Comparison of ENCODE assay signal across 1 cellular context in the genomic region with DNA sequence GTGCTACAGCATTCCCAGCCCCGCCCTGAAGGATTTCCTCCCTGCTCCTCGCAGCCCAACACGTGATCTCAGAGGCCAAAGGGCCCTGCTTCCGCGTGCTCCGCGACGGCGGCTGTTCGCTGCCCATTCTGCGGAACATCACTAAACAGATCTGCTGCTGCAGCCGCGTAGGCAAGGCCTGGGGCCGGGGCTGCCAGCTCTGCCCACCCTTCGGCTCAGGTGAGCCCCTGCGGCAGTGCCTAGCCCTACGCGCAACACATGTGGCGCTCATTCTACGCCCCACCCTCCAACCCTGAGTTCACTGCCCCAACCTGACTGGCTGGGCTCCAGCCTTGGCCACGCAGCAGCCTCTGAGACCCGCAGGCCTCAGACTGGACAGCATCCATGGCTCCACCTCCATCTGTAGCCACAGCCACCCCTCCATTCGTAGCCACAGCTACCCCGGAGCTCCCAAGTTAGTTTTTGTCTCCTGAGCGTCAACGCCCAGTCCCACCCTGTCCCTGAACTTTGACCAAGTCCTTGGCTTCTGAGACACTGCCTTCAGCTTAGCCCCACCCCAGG.
TF ChIP-seq lines count a peak whose summit lies in the region.

No MANE protein-coding gene starts in this region.

TF ChIP-seq in HepG2, 621 proteins besides CTCF, POLR2A, EP300 and RAD21 (continued from another document and continues in another):
- TF ChIP-seq, protein P1, sequence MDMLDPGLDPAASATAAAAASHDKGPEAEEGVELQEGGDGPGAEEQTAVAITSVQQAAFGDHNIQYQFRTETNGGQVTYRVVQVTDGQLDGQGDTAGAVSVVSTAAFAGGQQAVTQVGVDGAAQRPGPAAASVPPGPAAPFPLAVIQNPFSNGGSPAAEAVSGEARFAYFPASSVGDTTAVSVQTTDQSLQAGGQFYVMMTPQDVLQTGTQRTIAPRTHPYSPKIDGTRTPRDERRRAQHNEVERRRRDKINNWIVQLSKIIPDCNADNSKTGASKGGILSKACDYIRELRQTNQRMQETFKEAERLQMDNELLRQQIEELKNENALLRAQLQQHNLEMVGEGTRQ (IDR thresholded peaks at IDR 0.05; ENCODE audit: low read depth, low read length), result peak; percentile 28; the same call in 1 of the 2 replicates
- TF ChIP-seq, protein P1 (CRISPR knock-in tag; IDR thresholded peaks at IDR 0.05; ENCODE audit: borderline replicate concordance), result peak; percentile 59; the same call in 1 of the 2 replicates
- TF ChIP-seq ZNF503 (CRISPR knock-in tag; IDR thresholded peaks at IDR 0.05), result no peak
- peak; percentile 57; the same call in 1 of the 2 replicates for TF ChIP-seq ZNF558 (CRISPR knock-in tag; IDR thresholded peaks at IDR 0.05; ENCODE audit: borderline replicate concordance)
- TF ChIP-seq ZBTB43 (CRISPR knock-in tag; conservative IDR thresholded peaks at IDR 0.05), result peak; percentile 61; the same call in 1 of the 2 replicates
- no peak for TF ChIP-seq ZSCAN31 (CRISPR knock-in tag; IDR thresholded peaks at IDR 0.05; ENCODE audit: low read depth)
- TF ChIP-seq SSRP1 (CRISPR knock-in tag; IDR thresholded peaks at IDR 0.05), result no peak
- peak; percentile 60; the same call in 1 of the 2 replicates for TF ChIP-seq RNF2 (conservative IDR thresholded peaks at IDR 0.05; ENCODE audit: low read depth)
- peak; percentile 30; the same call in 1 of the 2 replicates for TF ChIP-seq PHF20 (CRISPR knock-in tag; IDR thresholded peaks at IDR 0.05)
- TF ChIP-seq ZNF616 (CRISPR knock-in tag; IDR thresholded peaks at IDR 0.05; ENCODE audit: low read depth), result peak; percentile 37; the same call in 1 of the 2 replicates
- TF ChIP-seq ERF (CRISPR knock-in tag; IDR thresholded peaks at IDR 0.05), result peak; percentile 61; the same call in 1 of the 2 replicates
- 0 out of 2 replicates have a peak, but pooled peaks have one; percentile 17 for TF ChIP-seq GATAD1 (CRISPR knock-in tag; IDR thresholded peaks at IDR 0.05)
- no peak for TF ChIP-seq HOXA5 (CRISPR knock-in tag; IDR thresholded peaks at IDR 0.05)
- TF ChIP-seq ATF7-NPFF (CRISPR knock-in tag; IDR thresholded peaks at IDR 0.05; ENCODE audit: low read depth), result peak; percentile 57; the same call in 1 of the 2 replicates
- TF ChIP-seq SMC3 (IDR thresholded peaks at IDR 0.05; ENCODE audit: low read length), result no peak
- 0 out of 2 replicates have a peak, but pooled peaks have one; percentile 25 for TF ChIP-seq ZGPAT (CRISPR knock-in tag; IDR thresholded peaks at IDR 0.05)
- TF ChIP-seq ZNF788 (CRISPR knock-in tag; IDR thresholded peaks at IDR 0.05; ENCODE audit: borderline replicate concordance), result peak; percentile 63; the same call in 1 of the 2 replicates
- TF ChIP-seq ZNF263 (CRISPR knock-in tag; IDR thresholded peaks at IDR 0.05), result peak; percentile 42; the same call in 1 of the 2 replicates
- 0 out of 2 replicates have a peak, but pooled peaks have one; percentile 21 for TF ChIP-seq ZNF772 (CRISPR knock-in tag; IDR thresholded peaks at IDR 0.05)
- peak; percentile 51; the same call in 1 of the 2 replicates for TF ChIP-seq CHCHD3 (CRISPR knock-in tag; IDR thresholded peaks at IDR 0.05)
- peak; percentile 39; the same call in 1 of the 2 replicates for TF ChIP-seq ZC3H13 (CRISPR knock-in tag; IDR thresholded peaks at IDR 0.05)
- no peak for TF ChIP-seq HNRNPK (IDR thresholded peaks at IDR 0.05; ENCODE audit: low read depth, low read length, poor library complexity, severe bottlenecking)
- no peak for TF ChIP-seq SMAD9 (CRISPR knock-in tag; IDR thresholded peaks at IDR 0.05)
- TF ChIP-seq, protein P2, sequence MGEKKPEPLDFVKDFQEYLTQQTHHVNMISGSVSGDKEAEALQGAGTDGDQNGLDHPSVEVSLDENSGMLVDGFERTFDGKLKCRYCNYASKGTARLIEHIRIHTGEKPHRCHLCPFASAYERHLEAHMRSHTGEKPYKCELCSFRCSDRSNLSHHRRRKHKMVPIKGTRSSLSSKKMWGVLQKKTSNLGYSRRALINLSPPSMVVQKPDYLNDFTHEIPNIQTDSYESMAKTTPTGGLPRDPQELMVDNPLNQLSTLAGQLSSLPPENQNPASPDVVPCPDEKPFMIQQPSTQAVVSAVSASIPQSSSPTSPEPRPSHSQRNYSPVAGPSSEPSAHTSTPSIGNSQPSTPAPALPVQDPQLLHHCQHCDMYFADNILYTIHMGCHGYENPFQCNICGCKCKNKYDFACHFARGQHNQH (CRISPR knock-in tag; IDR thresholded peaks at IDR 0.05), result 0 out of 2 replicates have a peak, but pooled peaks have one; percentile 41
- TF ChIP-seq EED (CRISPR knock-in tag; IDR thresholded peaks at IDR 0.05), result 0 out of 2 replicates have a peak, but pooled peaks have one; percentile 72
- peak; percentile 64 for TF ChIP-seq ZNF574 (CRISPR knock-in tag; IDR thresholded peaks at IDR 0.05)
- TF ChIP-seq ZEB1 (IDR thresholded peaks at IDR 0.05; ENCODE audit: insufficient replicate concordance, low read depth), result no peak
- TF ChIP-seq ZNF572 (CRISPR knock-in tag; IDR thresholded peaks at IDR 0.05), result no peak
- TF ChIP-seq ZNF552 (CRISPR knock-in tag; IDR thresholded peaks at IDR 0.05; ENCODE audit: borderline replicate concordance), result no peak
- no peak for TF ChIP-seq PHF21A (CRISPR knock-in tag; IDR thresholded peaks at IDR 0.05)
- TF ChIP-seq ZZZ3 (CRISPR knock-in tag; IDR thresholded peaks at IDR 0.05; ENCODE audit: borderline replicate concordance), result no peak
- TF ChIP-seq ZNF343 (CRISPR knock-in tag; IDR thresholded peaks at IDR 0.05), result no peak
- TF ChIP-seq SP1 (IDR thresholded peaks at IDR 0.05), result no peak
- TF ChIP-seq SP1 (CRISPR knock-in tag; IDR thresholded peaks at IDR 0.05), result peak; percentile 35; the same call in 1 of the 2 replicates
- peak; percentile 66; the same call in 1 of the 2 replicates for TF ChIP-seq GABPB1 (CRISPR knock-in tag; IDR thresholded peaks at IDR 0.05)
- TF ChIP-seq BHLHE40 (IDR thresholded peaks at IDR 0.05; ENCODE audit: low read length), result peak; percentile 48; the same call in 1 of the 2 replicates
- no peak for TF ChIP-seq FIP1L1 (IDR thresholded peaks at IDR 0.05; ENCODE audit: borderline replicate concordance, insufficient read depth, low read depth, low read length)
- TF ChIP-seq GATAD2A (CRISPR knock-in tag; IDR thresholded peaks at IDR 0.05), result peak; percentile 45
- no peak for TF ChIP-seq BATF2 (CRISPR knock-in tag; IDR thresholded peaks at IDR 0.05)
- peak; percentile 88 for TF ChIP-seq ZNF687 (CRISPR knock-in tag; IDR thresholded peaks at IDR 0.05)
- no peak for TF ChIP-seq CHD4 (IDR thresholded peaks at IDR 0.05; ENCODE audit: borderline replicate concordance, low read length)
